Comparison of ENCODE assay signal across 31 cellular contexts in genomic region chr2:164068063-164068462, GRCh38.
"Had no signal": no experiment of that assay in that cellular context is flagged by ENCODE, and none has a peak within 500 bp of the region (broad histone marks: within the 10 kb centered on the region; RNA-seq: fewer than 3 reads in every experiment).

No MANE protein-coding gene starts in this region.

- ATAC-seq: activated CD8-positive, alpha-beta memory T cell treated with anti-CD3 and anti-CD28 coated beads, Interleukin-2, amount 10 ng/mL, durations not matched to agents 7 days and 5 days; K562; T-helper 17 cell had no signal

- H3K4me1 Mint-ChIP-seq: activated B cell treated with CpG ODN at 0.5 μM for 24 hours; activated CD4-positive, alpha-beta T cell treated with anti-CD3 and anti-CD28 coated beads, Interleukin-2, amount 10 ng/mL, durations not matched to agents 24 days and 14 days; activated CD8-positive, alpha-beta memory T cell treated with anti-CD3 and anti-CD28 coated beads, Interleukin-2, amount 10 ng/mL, durations not matched to agents 7 days and 5 days; activated naive CD4-positive, alpha-beta T cell treated with anti-CD3 and anti-CD28 coated beads, Interleukin-2, amount 50 U/mL, for 24 hours; T-helper 17 cell had no signal

- H3K27me3 Mint-ChIP-seq: activated B cell treated with CpG ODN at 0.5 μM for 24 hours; activated CD4-positive, alpha-beta T cell treated with anti-CD3 and anti-CD28 coated beads, Interleukin-2, amount 10 ng/mL, durations not matched to agents 24 days and 14 days; activated CD8-positive, alpha-beta memory T cell treated with anti-CD3 and anti-CD28 coated beads, Interleukin-2, amount 10 ng/mL, durations not matched to agents 7 days and 5 days; activated naive CD4-positive, alpha-beta T cell treated with anti-CD3 and anti-CD28 coated beads, Interleukin-2, amount 50 U/mL, for 24 hours; activated T-cell treated with anti-CD3 and anti-CD28 coated beads, Interleukin-2, amount 50 U/mL, for 24 hours; T-helper 17 cell had no signal

- H3K9me3 Mint-ChIP-seq: activated B cell treated with CpG ODN at 0.5 μM for 24 hours; activated CD4-positive, alpha-beta T cell treated with anti-CD3 and anti-CD28 coated beads, Interleukin-2, amount 10 ng/mL, durations not matched to agents 24 days and 14 days; activated naive CD4-positive, alpha-beta T cell treated with anti-CD3 and anti-CD28 coated beads, Interleukin-2, amount 50 U/mL, for 24 hours; activated T-helper 1 cell treated with anti-CD3 and anti-CD28 coated beads, Interleukin-12 subunit alpha, Interleukin-12 subunit beta, Interleukin-2, Interleukin-4 antibody, amounts not matched to agents 30 ng/mL and 10 ng/mL and 1 ng/mL, durations not matched to agents 14 hours and 24 hours and 36 hours had no signal

- H3K4me3 ChIP-seq: breast epithelium, K562, Peyer's patch had no signal

- H3K27me3 ChIP-seq: breast epithelium, Peyer's patch had no signal

- H3K4me3 Mint-ChIP-seq: activated B cell treated with CpG ODN at 0.5 μM for 24 hours; activated CD4-positive, alpha-beta T cell treated with anti-CD3 and anti-CD28 coated beads, Interleukin-2, amount 10 ng/mL, durations not matched to agents 24 days and 14 days; activated CD8-positive, alpha-beta memory T cell treated with anti-CD3 and anti-CD28 coated beads, Interleukin-2, amount 10 ng/mL, durations not matched to agents 7 days and 5 days; activated naive CD4-positive, alpha-beta T cell treated with anti-CD3 and anti-CD28 coated beads, Interleukin-2, amount 50 U/mL, for 24 hours; activated T-cell treated with anti-CD3 and anti-CD28 coated beads, Interleukin-2, amount 50 U/mL, for 24 hours; activated T-helper 1 cell treated with anti-CD3 and anti-CD28 coated beads, Interleukin-12 subunit alpha, Interleukin-12 subunit beta, Interleukin-2, Interleukin-4 antibody, amounts not matched to agents 30 ng/mL and 10 ng/mL and 1 ng/mL, durations not matched to agents 14 hours and 24 hours and 36 hours; T-helper 17 cell had no signal

- H3K36me3 ChIP-seq: breast epithelium, Peyer's patch had no signal

- H3K9me3 ChIP-seq: breast epithelium, Peyer's patch had no signal

- H3K27ac Mint-ChIP-seq: activated B cell treated with CpG ODN at 0.5 μM for 24 hours; activated CD4-positive, alpha-beta T cell treated with anti-CD3 and anti-CD28 coated beads, Interleukin-2, amount 10 ng/mL, durations not matched to agents 24 days and 14 days; activated CD8-positive, alpha-beta memory T cell treated with anti-CD3 and anti-CD28 coated beads, Interleukin-2, amount 10 ng/mL, durations not matched to agents 7 days and 5 days; activated naive CD4-positive, alpha-beta T cell treated with anti-CD3 and anti-CD28 coated beads, Interleukin-2, amount 50 U/mL, for 24 hours; activated T-cell treated with anti-CD3 and anti-CD28 coated beads, Interleukin-2, amount 50 U/mL, for 24 hours; activated T-helper 1 cell treated with anti-CD3 and anti-CD28 coated beads, Interleukin-12 subunit alpha, Interleukin-12 subunit beta, Interleukin-2, Interleukin-4 antibody, amounts not matched to agents 30 ng/mL and 10 ng/mL and 1 ng/mL, durations not matched to agents 14 hours and 24 hours and 36 hours; T-helper 17 cell had no signal

- DNase-seq: activated B cell treated with CpG ODN at 0.5 μM for 24 hours; activated CD4-positive, alpha-beta T cell treated with anti-CD3 and anti-CD28 coated beads for 1 hour; activated CD4-positive, alpha-beta T cell treated with anti-CD3 and anti-CD28 coated beads, Interleukin-2, amount 10 ng/mL, durations not matched to agents 24 days and 14 days; activated CD4-positive, alpha-beta T cell treated with anti-CD3 and anti-CD28 coated beads, Interleukin-2, amount 50 U/mL, for 48 hours; activated CD8-positive, alpha-beta memory T cell treated with anti-CD3 and anti-CD28 coated beads, Interleukin-2, amount 10 ng/mL, durations not matched to agents 7 days and 5 days; activated effector memory CD4-positive, alpha-beta T cell treated with Interleukin-2 at 50 U/mL for 16 hours; activated naive CD4-positive, alpha-beta T cell; activated T-cell treated with anti-CD3 and anti-CD28 coated beads, Interleukin-2, amount 50 U/mL, for 24 hours; aorta; caudate nucleus; Karpas-422; MM.1S; NCI-H1105 treated with DMSO at 0.1 percent for 48 hours; NCI-H1436 treated with DMSO at 0.1 percent for 48 hours; NCI-H187; NCI-H2081; NCI-H2171; NCI-H2227 treated with DMSO at 0.1 percent for 48 hours; NCI-H510A; NCI-H526 treated with DMSO at 0.1 percent for 48 hours; NK-92 treated with Interleukin-12 subunit alpha and Interleukin-12 subunit beta, amount 100 ng/mL, for 24 hours; OCI-M1; Peyer's patch; Right ventricle myocardium superior; T-helper 17 cell; T-helper 9 cell had no signal

- H3K4me1 ChIP-seq: breast epithelium, Peyer's patch had no signal

- H3K27ac ChIP-seq: breast epithelium, Peyer's patch, RWPE1 had no signal

- H3K36me3 Mint-ChIP-seq: activated CD8-positive, alpha-beta memory T cell treated with anti-CD3 and anti-CD28 coated beads, Interleukin-2, amount 10 ng/mL, durations not matched to agents 7 days and 5 days; activated naive CD4-positive, alpha-beta T cell treated with anti-CD3 and anti-CD28 coated beads, Interleukin-2, amount 50 U/mL, for 24 hours had no signal
